ENCODE assay signal across 8 cellular contexts in genomic region chr13:48749699-48750473, GRCh38.
DNase-seq lines count a peak whose midpoint lies in the region; ATAC-seq, FAIRE-seq and TF ChIP-seq lines count a peak whose summit lies in the region.

No MANE protein-coding gene starts in this region.

- peak; percentile 9 for TF ChIP-seq CTCF in D721Med (IDR thresholded peaks at IDR 0.05; ENCODE audit: insufficient read depth, missing control alignments)

- FAIRE-seq in D721Med (lab: Jason Lieb, UNC) = no peak

- peak; percentile 94 for ATAC-seq in GM21526 (IDR thresholded peaks at IDR 0.05; ENCODE audit: low FRiP score, unreplicated experiment)

- DNase-seq in D721Med (ENCODE audit: insufficient read length, low spot score) (no peak), HT1080 (ENCODE audit: low read depth) (peak; percentile 99), cerebellar cortex (ENCODE audit: low spot score) (peak; percentile 16), left kidney (ENCODE audit: low read depth, low spot score) (peak; percentile 82), NCI-H774 (lab: John Stamatoyannopoulos, UW) (no peak)
- DNase-seq in activated CD4-positive, CD25-positive, alpha-beta regulatory T cell (lab: John Stamatoyannopoulos, UW) = peak; percentile 1 to 69 (median 29)
- DNase-seq in stimulated activated CD4-positive, alpha-beta T cell treated with anti-CD3 and anti-CD28 coated beads, Interleukin-4, amount 100 ng/mL, for 48 hours (ENCODE audit: low read depth in 2 of 2) = peak; percentile 61 to 78

Comparison
In these comparisons a context has a peak if more than half of its experiments do, and no peak if none do; other contexts are left out.
1. DNase-seq: peak in HT1080 (single experiment), activated CD4-positive, CD25-positive, alpha-beta regulatory T cell (4 of 4), cerebellar cortex (single experiment), left kidney (single experiment) and stimulated activated CD4-positive, alpha-beta T cell treated with anti-CD3 and anti-CD28 coated beads, Interleukin-4, amount 100 ng/mL, for 48 hours (2 of 2); none in D721Med (single experiment) and NCI-H774 (single experiment).